ENCODE assay signal across 23 cellular contexts in the genomic region with DNA sequence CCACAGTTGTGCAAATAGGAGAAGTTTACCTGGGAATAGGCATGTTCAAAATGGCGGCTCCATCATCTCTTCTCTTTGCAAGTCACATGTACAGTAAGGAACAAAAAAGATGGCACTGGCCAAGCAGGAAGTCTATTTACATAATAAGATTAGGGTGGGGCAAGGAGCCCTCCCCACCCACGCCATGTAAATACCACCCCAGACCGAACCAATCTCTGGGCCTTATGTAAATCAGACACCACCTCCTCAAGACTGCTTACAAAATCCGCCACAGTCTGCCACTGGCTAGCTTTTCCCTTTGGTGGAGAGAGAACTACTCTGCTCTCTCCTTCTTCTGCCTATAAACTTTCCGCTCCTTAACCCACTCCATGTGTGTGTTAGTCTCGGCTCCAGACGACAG.
"Had no signal": no experiment of that assay in that cellular context is flagged by ENCODE, and none has a peak within 500 bp of the region (broad histone marks: within the 10 kb centered on the region; RNA-seq: fewer than 3 reads in every experiment).

No MANE protein-coding gene starts in this region.

- H3K27me3 ChIP-seq: dorsolateral prefrontal cortex, hepatocyte, neural progenitor cell, right atrium auricular region, stomach, thyroid gland had no signal

- H3K36me3 ChIP-seq: neural progenitor cell, prostate gland, right atrium auricular region, stomach, thyroid gland had no signal

- H3K79me2 ChIP-seq: hepatocyte had no signal

- H3K27ac ChIP-seq: dorsolateral prefrontal cortex, hepatocyte, neural progenitor cell, prostate gland, right atrium auricular region, stomach, thyroid gland had no signal

- H3K9ac ChIP-seq: neural progenitor cell had no signal

- H3K4me3 ChIP-seq: dorsolateral prefrontal cortex, hepatocyte, lung, neural progenitor cell, prostate gland, right atrium auricular region, smooth muscle cell, stomach, thyroid gland had no signal

- H3K4me2 ChIP-seq: hepatocyte, neural progenitor cell, smooth muscle cell had no signal

- ATAC-seq: left lobe of liver; naive thymus-derived CD4-positive, alpha-beta T cell; sciatic nerve; stimulated activated effector memory CD8-positive, alpha-beta T cell treated with anti-CD3 and anti-CD28 coated beads, Interleukin-12 subunit alpha, Interleukin-12 subunit beta, amount 100 ng/mL, for 72 hours had no signal

- H3K4me1 ChIP-seq: neural progenitor cell, prostate gland, right atrium auricular region, stomach, thyroid gland had no signal

- DNase-seq: dorsolateral prefrontal cortex; effector CD4-positive, alpha-beta T cell; head of caudate nucleus; kidney; midbrain; naive thymus-derived CD4-positive, alpha-beta T cell; nucleus accumbens; stimulated activated CD4-positive, alpha-beta T cell treated with anti-CD3 and anti-CD28 coated beads, Interleukin-12 subunit alpha, Interleukin-12 subunit beta, amount 100 ng/mL, for 4 hours; stimulated activated CD4-positive, alpha-beta T cell treated with anti-CD3 and anti-CD28 coated beads, Interleukin-2, amount 100 ng/mL, for 24 hours; stimulated activated CD4-positive, alpha-beta T cell treated with anti-CD3 and anti-CD28 coated beads, Interleukin-4, amount 100 ng/mL, for 24 hours; stimulated activated naive CD4-positive, alpha-beta T cell treated with Interleukin-2 at 50 U/mL for 16 hours; stomach; thyroid gland; trophoblast cell had no signal
